In genomic region chr16:70740919-70741778, GRCh38 we compare ENCODE assay signal across 10 cellular contexts. TPM values are rescaled to one million over a fixed set of nuclear protein-coding genes. Genes with fewer than 3 reads are reported as not detected.
DNase-seq lines count a peak whose midpoint lies in the region; ATAC-seq and TF ChIP-seq lines count a peak whose summit lies in the region.
"Had no signal": no experiment of that assay in that cellular context is flagged by ENCODE, and none has a peak within 500 bp of the region (broad histone marks: within the 10 kb centered on the region; RNA-seq: fewer than 3 reads in every experiment).

No MANE protein-coding gene starts in this region.

- no peaks in the 10 kb centered on the region for H3K9me2 ChIP-seq in hepatocyte (replicated peaks; ENCODE audit: insufficient read depth)

- no peaks in the 10 kb centered on the region for H3K9me3 ChIP-seq in hepatocyte (ENCODE audit: low read depth)
- H3K9me3 ChIP-seq: adrenal gland had no signal

- peak overlapping the region; percentile 68; the same call in 1 of the 2 replicates for H3K27ac Mint-ChIP-seq in WTC11
- peak overlapping the region; percentile 86 to 89 for H3K27ac Mint-ChIP-seq in stimulated activated naive CD8-positive, alpha-beta T cell treated with anti-CD3 and anti-CD28 coated beads, Interleukin-15, amount 100 ng/mL, for 72 hours

- DNase-seq in activated CD8-positive, alpha-beta memory T cell treated with anti-CD3 and anti-CD28 coated beads for 24 hours, result peak; percentile 68
- no peak for DNase-seq in activated CD8-positive, alpha-beta memory T cell treated with anti-CD3 and anti-CD28 coated beads, Interleukin-2, amount 50 U/mL, for 48 hours
- DNase-seq in WTC11 (ENCODE audit: low spot score) (no peak), hepatocyte (ENCODE audit: low spot score) (no peak), NCI-H526 treated with DMSO at 0.1 percent for 48 hours (lab: John Stamatoyannopoulos, UW) (no peak), inferior parietal cortex (ENCODE audit: extremely low spot score) (no peak), GM20000 (ENCODE audit: low spot score) (no peak)
- peak in 1 of 2 donors; percentile 23 for DNase-seq in stimulated activated naive CD8-positive, alpha-beta T cell treated with anti-CD3 and anti-CD28 coated beads, Interleukin-15, amount 100 ng/mL, for 72 hours
- DNase-seq: PC-3 had no signal

- CTCF ChIA-PET in WTC11 (lab: Charles Lee), result interaction anchor here (1.2 to 1.3 kb wide), 2 partner anchors 30 to 58 kb away, joined by 3 to 5 read pairs; no protein-coding TSS in a partner anchor

- H3K9me3 Mint-ChIP-seq in WTC11, result peaks cover 9% of the 10 kb centered on the region
- H3K9me3 Mint-ChIP-seq in stimulated activated naive CD8-positive, alpha-beta T cell treated with anti-CD3 and anti-CD28 coated beads, Interleukin-15, amount 100 ng/mL, for 72 hours, result peaks cover 0 to 9% of the 10 kb centered on the region in 2 donors

- TF ChIP-seq CTCF in WTC11 (IDR thresholded peaks at IDR 0.05) (no peak), hepatocyte (IDR thresholded peaks at IDR 0.05; ENCODE audit: poor library complexity) (no peak), GM20000 (IDR thresholded peaks at IDR 0.05; ENCODE audit: extremely low read depth, missing control alignments) (no peak)

- H3K27ac ChIP-seq in hepatocyte, result peak overlapping the region; percentile 60

- H3K27me3 Mint-ChIP-seq in WTC11 (ENCODE audit: low read depth), result no peaks in the 10 kb centered on the region
- H3K27me3 Mint-ChIP-seq in stimulated activated naive CD8-positive, alpha-beta T cell treated with anti-CD3 and anti-CD28 coated beads, Interleukin-15, amount 100 ng/mL, for 72 hours, result no peaks in the 10 kb centered on the region

- peaks cover 19% of the 10 kb centered on the region for H3K36me3 Mint-ChIP-seq in WTC11

- H3K4me2 ChIP-seq in hepatocyte, result no peak overlapping the region

- no peak overlapping the region for H3K4me3 ChIP-seq in hepatocyte
- H3K4me3 ChIP-seq: adrenal gland had no signal

- peaks cover 40% of the 10 kb centered on the region for H3K4me1 ChIP-seq in hepatocyte (ENCODE audit: insufficient read depth)

- H4K20me1 ChIP-seq in hepatocyte (ENCODE audit: insufficient read depth, poor library complexity, severe bottlenecking), result no peaks in the 10 kb centered on the region

- no peaks in the 10 kb centered on the region for H3K36me3 ChIP-seq in hepatocyte (replicated peaks; ENCODE audit: insufficient read depth, low read depth)
- H3K36me3 ChIP-seq: adrenal gland had no signal

- peaks cover 13% of the 10 kb centered on the region for H3K4me1 Mint-ChIP-seq in WTC11
- H3K4me1 Mint-ChIP-seq in stimulated activated naive CD8-positive, alpha-beta T cell treated with anti-CD3 and anti-CD28 coated beads, Interleukin-15, amount 100 ng/mL, for 72 hours, result peaks cover 68% of the 10 kb centered on the region

- POLR2A ChIA-PET in WTC11 (lab: Charles Lee), result no interaction called here

- no peaks in the 10 kb centered on the region for H3K79me2 ChIP-seq in hepatocyte

- no peak overlapping the region for H3K4me3 Mint-ChIP-seq in WTC11
- H3K4me3 Mint-ChIP-seq in stimulated activated naive CD8-positive, alpha-beta T cell treated with anti-CD3 and anti-CD28 coated beads, Interleukin-15, amount 100 ng/mL, for 72 hours, result peak overlapping the region in 1 of 2 donors; percentile 27

- ATAC-seq in WTC11, result no peak
- no peak for ATAC-seq in stimulated activated naive CD8-positive, alpha-beta T cell treated with anti-CD3 and anti-CD28 coated beads, Interleukin-15, amount 100 ng/mL, for 72 hours
- ATAC-seq: PC-3 had no signal

- H2AFZ ChIP-seq in hepatocyte, result no peak overlapping the region

- no peaks in the 10 kb centered on the region for H3K27me3 ChIP-seq in hepatocyte
- H3K27me3 ChIP-seq: adrenal gland had no signal

- 78% methylated on average over 20 of the region's 20 CpGs for WGBS in hepatocyte (ENCODE audit: low lambda C conversion rate, missing lambda C conversion rate)

TF ChIP-seq in WTC11, 78 proteins besides CTCF, POLR2A, EP300 and RAD21:
- no peak for TF ChIP-seq GABPB1 (CRISPR knock-in tag; IDR thresholded peaks at IDR 0.05)
- TF ChIP-seq PREB (CRISPR knock-in tag; IDR thresholded peaks at IDR 0.05; ENCODE audit: borderline replicate concordance), result no peak
- TF ChIP-seq IRF2 (CRISPR knock-in tag; IDR thresholded peaks at IDR 0.05; ENCODE audit: borderline replicate concordance, low read depth), result no peak
- TF ChIP-seq TEAD4 (CRISPR knock-in tag; IDR thresholded peaks at IDR 0.05), result no peak
- no peak for TF ChIP-seq ETV6 (CRISPR knock-in tag; IDR thresholded peaks at IDR 0.05)
- no peak for TF ChIP-seq ESRRA (CRISPR knock-in tag; IDR thresholded peaks at IDR 0.05; ENCODE audit: borderline replicate concordance)
- no peak for TF ChIP-seq SMAD3 (CRISPR knock-in tag; IDR thresholded peaks at IDR 0.05; ENCODE audit: borderline replicate concordance)

RNA-seq across cellular contexts. Expression of gene MTSS2, which starts 55.3 kb away (rescaled TPM):
- total RNA-seq in WTC11 (2021) (28.3 to 34.9 TPM (median 31.2 TPM) in 3 replicates), hepatocyte (16.1 and 19.6 TPM in 2 replicates)
- 10.4 and 16.5 TPM in 2 replicates for polyA plus RNA-seq in hepatocyte

RNA-seq across cellular contexts. Expression of gene VAC14, which starts 59.8 kb away (rescaled TPM):
- total RNA-seq in WTC11 (2021) (58.0 to 60.9 TPM (median 60.1 TPM) in 3 replicates), hepatocyte (34.5 and 35.8 TPM in 2 replicates)
- polyA plus RNA-seq in hepatocyte, result 49.4 and 51.4 TPM in 2 replicates
